ENCODE assay signal across 8 cellular contexts in the genomic region with DNA sequence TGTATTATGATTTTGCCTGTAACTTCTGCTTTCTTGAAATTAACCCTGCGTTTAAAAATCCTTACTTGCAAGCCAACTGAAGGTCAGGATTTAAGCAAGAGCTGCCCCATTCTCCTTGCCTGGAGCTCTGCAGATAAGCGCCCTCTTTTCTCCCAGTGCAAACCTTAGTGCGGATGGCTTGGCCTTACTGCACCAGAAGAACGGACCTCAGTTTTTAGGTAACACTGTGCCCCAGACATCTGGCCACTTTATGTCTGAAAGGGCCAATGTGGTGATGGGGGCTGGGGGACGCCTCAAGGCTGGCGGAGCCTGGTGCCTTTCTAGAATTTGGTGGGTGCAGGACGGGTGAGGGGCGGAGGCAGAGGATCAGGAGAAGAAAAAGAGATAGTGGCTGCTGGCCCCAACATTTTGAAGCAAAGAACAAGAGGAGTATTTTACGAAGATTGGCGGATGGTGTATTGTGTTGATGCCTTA. TPM values are rescaled to one million over a fixed set of nuclear protein-coding genes. Genes with fewer than 3 reads are reported as not detected.
DNase-seq lines count a peak whose midpoint lies in the region; ATAC-seq and TF ChIP-seq lines count a peak whose summit lies in the region.

No MANE protein-coding gene starts in this region.

- ATAC-seq in WTC11: peak; percentile 4
- ATAC-seq in GM18907 (IDR thresholded peaks at IDR 0.05; ENCODE audit: unreplicated experiment): no peak

- no peaks in the 10 kb centered on the region for H3K9me3 Mint-ChIP-seq in activated naive CD4-positive, alpha-beta T cell treated with anti-CD3 and anti-CD28 coated beads for 36 hours
- H3K9me3 Mint-ChIP-seq in WTC11: no peaks in the 10 kb centered on the region
- no peaks in the 10 kb centered on the region for H3K9me3 Mint-ChIP-seq in immature natural killer cell

- no peak for TF ChIP-seq CTCF in WTC11 (IDR thresholded peaks at IDR 0.05)
- TF ChIP-seq CTCF in transverse colon (IDR thresholded peaks at IDR 0.05): no peak
- TF ChIP-seq CTCF in OCI-LY7 (conservative IDR thresholded peaks at IDR 0.05; ENCODE audit: low read length): no peak

- BruUV-seq in OCI-LY7 (replicated peaks; lab: Mats Ljungman, UMichigan): no TSS peak

- H3K9me3 ChIP-seq in transverse colon (no peaks in the 10 kb centered on the region), OCI-LY7 (ENCODE audit: low read length) (no peaks in the 10 kb centered on the region)

- H3K27me3 ChIP-seq in transverse colon: peaks cover 53% of the 10 kb centered on the region

- no peak for DNase-seq in activated naive CD4-positive, alpha-beta T cell treated with anti-CD3 and anti-CD28 coated beads for 36 hours
- DNase-seq in activated naive CD4-positive, alpha-beta T cell (lab: John Stamatoyannopoulos, UW): no peak
- DNase-seq in WTC11 (ENCODE audit: low spot score) (no peak), immature natural killer cell (no peak), transverse colon (no peak), ecto neural progenitor cell (ENCODE audit: low spot score) (no peak), OCI-LY7 (ENCODE audit: low spot score) (no peak)

- no peaks in the 10 kb centered on the region for H3K9me2 ChIP-seq in OCI-LY7 (ENCODE audit: insufficient read depth, low read length)

- POLR2A ChIA-PET in WTC11 (lab: Charles Lee): no interaction called here
- POLR2A ChIA-PET in OCI-LY7 (lab: Charles Lee): no interaction called here

- peak overlapping the region; percentile 63 for H3K4me3 Mint-ChIP-seq in activated naive CD4-positive, alpha-beta T cell treated with anti-CD3 and anti-CD28 coated beads for 36 hours
- H3K4me3 Mint-ChIP-seq in WTC11 (peak overlapping the region; percentile 72), immature natural killer cell (peak overlapping the region; percentile 67 to 86 (median 84))

- peak overlapping the region in 2 of 4 donors; percentile 42 to 58 for H3K4me3 ChIP-seq in transverse colon
- no peak overlapping the region for H3K4me3 ChIP-seq in OCI-LY7 (ENCODE audit: low read depth, low read length, poor library complexity, severe bottlenecking)

- WGBS in transverse colon (ENCODE audit: low coverage in 1 of 2), 2 donors: 45 to 58% methylated on average over 5 to 10 of the region's 10 CpGs

- no peaks in the 10 kb centered on the region for H4K20me1 ChIP-seq in OCI-LY7 (ENCODE audit: insufficient read depth, low read length)

- H3K27ac Mint-ChIP-seq in activated naive CD4-positive, alpha-beta T cell treated with anti-CD3 and anti-CD28 coated beads for 36 hours: peak overlapping the region; percentile 21
- H3K27ac Mint-ChIP-seq in WTC11 (no peak overlapping the region), immature natural killer cell (peak overlapping the region in 2 of 6 donors; percentile 11 to 82)

- H3K4me1 Mint-ChIP-seq in activated naive CD4-positive, alpha-beta T cell treated with anti-CD3 and anti-CD28 coated beads for 36 hours (ENCODE audit: low read depth): peaks cover 12% of the 10 kb centered on the region
- peaks cover 53% of the 10 kb centered on the region for H3K4me1 Mint-ChIP-seq in WTC11
- H3K4me1 Mint-ChIP-seq in immature natural killer cell: peaks cover 36 to 50% of the 10 kb centered on the region in 2 donors

- H3K36me3 ChIP-seq in transverse colon (no peaks in the 10 kb centered on the region), OCI-LY7 (ENCODE audit: insufficient read depth, low read length) (no peaks in the 10 kb centered on the region)

- CTCF ChIA-PET in activated naive CD4-positive, alpha-beta T cell treated with anti-CD3 and anti-CD28 coated beads for 36 hours (lab: Charles Lee): interaction anchor here (1.0 to 1.7 kb wide), 5 partner anchors 9 to 259 kb away, joined by 3 to 5 read pairs (median 4); no protein-coding TSS in a partner anchor
- CTCF ChIA-PET in WTC11 (lab: Charles Lee): interaction anchor here (0.6 to 2.8 kb wide), 15 partner anchors 9 to 262 kb away, joined by 3 to 10 read pairs (median 6); a partner anchor contains a TSS
- CTCF ChIA-PET in OCI-LY7 (lab: Charles Lee; ENCODE audit: unreplicated experiment): no interaction called here

- H3K27me3 Mint-ChIP-seq in activated naive CD4-positive, alpha-beta T cell treated with anti-CD3 and anti-CD28 coated beads for 36 hours (ENCODE audit: low read depth): peaks cover 65% of the 10 kb centered on the region
- peaks cover 55% of the 10 kb centered on the region for H3K27me3 Mint-ChIP-seq in WTC11 (ENCODE audit: low read depth)
- H3K27me3 Mint-ChIP-seq in immature natural killer cell (ENCODE audit: low read depth in 3 of 3): peaks cover 15 to 39% (median 21%) of the 10 kb centered on the region in 3 donors

- H3K4me2 ChIP-seq in OCI-LY7 (ENCODE audit: low read length): no peak overlapping the region

- no peaks in the 10 kb centered on the region for H3K79me2 ChIP-seq in OCI-LY7 (ENCODE audit: insufficient read depth, low read depth, low read length)

- H2AFZ ChIP-seq in OCI-LY7 (ENCODE audit: low read length): no peak overlapping the region

- in situ Hi-C loops in transverse colon (cut with MboI; ENCODE audit: low pct_ligation_motif_present in 1 of 4, low pct_unique_long_range_greater_than_20kb in 1 of 4, low sequenced_read_pairs in 3 of 4): no loop called here

- H3K27ac ChIP-seq in transverse colon (peak overlapping the region; percentile 20 to 83 (median 71)), OCI-LY7 (ENCODE audit: low read depth, low read length, poor library complexity, severe bottlenecking) (no peak overlapping the region)

- TF ChIP-seq EP300 in transverse colon (IDR thresholded peaks at IDR 0.05; ENCODE audit: low read depth): no peak

- H3K4me1 ChIP-seq in transverse colon (peaks cover 10 to 53% (median 38%) of the 10 kb centered on the region in 4 donors), OCI-LY7 (ENCODE audit: insufficient read depth, low read length, poor library complexity, severe bottlenecking) (peaks cover 3% of the 10 kb centered on the region)

- intact Hi-C loops in activated naive CD4-positive, alpha-beta T cell treated with anti-CD3 and anti-CD28 coated beads for 36 hours (cut with micrococcal nuclease): loop anchor here (2.0 to 10.0 kb wide), 4 partner anchors 36 to 658 kb away; a partner anchor contains a TSS
- intact Hi-C loops in transverse colon (cut with DNase I; ENCODE audit: low total_unique reads): no loop called here
- intact Hi-C loops in OCI-LY7 (cut with micrococcal nuclease; ENCODE audit: unreplicated experiment): no loop called here

- no peaks in the 10 kb centered on the region for H3K36me3 Mint-ChIP-seq in activated naive CD4-positive, alpha-beta T cell treated with anti-CD3 and anti-CD28 coated beads for 36 hours (ENCODE audit: low read depth)
- H3K36me3 Mint-ChIP-seq in WTC11: no peaks in the 10 kb centered on the region
- no peaks in the 10 kb centered on the region for H3K36me3 Mint-ChIP-seq in immature natural killer cell

- no peak for TF ChIP-seq POLR2A in transverse colon (IDR thresholded peaks at IDR 0.05)

TF ChIP-seq in WTC11, 78 proteins besides CTCF, POLR2A, EP300 and RAD21 (continues in another document):
- TF ChIP-seq MXD4 (CRISPR knock-in tag; IDR thresholded peaks at IDR 0.05; ENCODE audit: borderline replicate concordance) (no peak), ZNF317 (CRISPR knock-in tag; IDR thresholded peaks at IDR 0.05; ENCODE audit: borderline replicate concordance, low read depth) (no peak)
- TF ChIP-seq, protein P1, sequence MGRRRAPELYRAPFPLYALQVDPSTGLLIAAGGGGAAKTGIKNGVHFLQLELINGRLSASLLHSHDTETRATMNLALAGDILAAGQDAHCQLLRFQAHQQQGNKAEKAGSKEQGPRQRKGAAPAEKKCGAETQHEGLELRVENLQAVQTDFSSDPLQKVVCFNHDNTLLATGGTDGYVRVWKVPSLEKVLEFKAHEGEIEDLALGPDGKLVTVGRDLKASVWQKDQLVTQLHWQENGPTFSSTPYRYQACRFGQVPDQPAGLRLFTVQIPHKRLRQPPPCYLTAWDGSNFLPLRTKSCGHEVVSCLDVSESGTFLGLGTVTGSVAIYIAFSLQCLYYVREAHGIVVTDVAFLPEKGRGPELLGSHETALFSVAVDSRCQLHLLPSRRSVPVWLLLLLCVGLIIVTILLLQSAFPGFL (CRISPR knock-in tag; IDR thresholded peaks at IDR 0.05; ENCODE audit: borderline replicate concordance): no peak
- TF ChIP-seq, protein P2, sequence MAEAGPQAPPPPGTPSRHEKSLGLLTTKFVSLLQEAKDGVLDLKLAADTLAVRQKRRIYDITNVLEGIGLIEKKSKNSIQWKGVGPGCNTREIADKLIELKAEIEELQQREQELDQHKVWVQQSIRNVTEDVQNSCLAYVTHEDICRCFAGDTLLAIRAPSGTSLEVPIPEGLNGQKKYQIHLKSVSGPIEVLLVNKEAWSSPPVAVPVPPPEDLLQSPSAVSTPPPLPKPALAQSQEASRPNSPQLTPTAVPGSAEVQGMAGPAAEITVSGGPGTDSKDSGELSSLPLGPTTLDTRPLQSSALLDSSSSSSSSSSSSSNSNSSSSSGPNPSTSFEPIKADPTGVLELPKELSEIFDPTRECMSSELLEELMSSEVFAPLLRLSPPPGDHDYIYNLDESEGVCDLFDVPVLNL (CRISPR knock-in tag; IDR thresholded peaks at IDR 0.05; ENCODE audit: borderline replicate concordance, low read depth): no peak

RNA-seq across cellular contexts. Expression of a gene that starts 0.7 kb away (rescaled TPM):
- total RNA-seq in activated naive CD4-positive, alpha-beta T cell treated with anti-CD3 and anti-CD28 coated beads for 36 hours: 1 to 10 TPM; 3.1 to 3.5 TPM
- total RNA-seq in WTC11 (2021) (3.9 to 4.9 TPM (median 4.7 TPM) in 3 replicates), transverse colon (10 to 100 TPM; 23.9 to 59.9 (median 31.6) TPM), OCI-LY7 (2022) (not detected in 2 replicates)
- polyA plus RNA-seq in immature natural killer cell: 10 to 100 TPM; 13.5 to 23.3 (median 16.8) TPM
- total RNA-seq in OCI-LY7 (2014; rRNA removed; shearing (Covaris generic)): not detected in 2 replicates
